Comparison of ENCODE assay signal across 1 cellular context in genomic region chr15:80440024-80440423, GRCh38.
A peak's percentile ranks its signal among the peaks of the same experiment; 100 is the strongest.
TF ChIP-seq lines count a peak whose summit lies in the region.

No MANE protein-coding gene starts in this region.

TF ChIP-seq in GM12878, 131 proteins besides CTCF, POLR2A, EP300 and RAD21:
- peak; percentile 63 for TF ChIP-seq PBX3 (IDR thresholded peaks at IDR 0.05; ENCODE audit: insufficient replicate concordance, low read depth, low read length)
- TF ChIP-seq BCL3 (IDR thresholded peaks at IDR 0.05; ENCODE audit: borderline replicate concordance, insufficient read depth, low read depth, low read length, poor library complexity, severe bottlenecking): peak; percentile 80
- TF ChIP-seq TAF1 (IDR thresholded peaks at IDR 0.05; ENCODE audit: borderline replicate concordance, low read depth, low read length): no peak
